ENCODE assay signal across 14 cellular contexts in genomic region chr3:908839-909238, GRCh38.
DNase-seq lines count a peak whose midpoint lies in the region; ATAC-seq and TF ChIP-seq lines count a peak whose summit lies in the region.
"Had no signal": no experiment of that assay in that cellular context is flagged by ENCODE, and none has a peak within 500 bp of the region (broad histone marks: within the 10 kb centered on the region; RNA-seq: fewer than 3 reads in every experiment).

No MANE protein-coding gene starts in this region.

- no peaks in the 10 kb centered on the region for H3K4me1 ChIP-seq in PC-3 (ENCODE audit: insufficient read depth, low read length)
- H3K4me1 ChIP-seq: spleen, upper lobe of left lung had no signal

- no peak overlapping the region for H3K27ac ChIP-seq in PC-3 (ENCODE audit: low read length)
- H3K27ac ChIP-seq: spleen, upper lobe of left lung had no signal

- ATAC-seq in PC-3 (no peak), GM21423 (IDR thresholded peaks at IDR 0.05; ENCODE audit: unreplicated experiment) (no peak), GM19452 (IDR thresholded peaks at IDR 0.05; ENCODE audit: unreplicated experiment) (no peak)

- no TSS peak for BruUV-seq in PC-3 (replicated peaks; lab: Mats Ljungman, UMichigan)

- no peak overlapping the region for H3K4me2 ChIP-seq in PC-3 (ENCODE audit: low read length)

- peak; percentile 39 for DNase-seq in DMS53 (lab: John Stamatoyannopoulos, UW)
- DNase-seq in DMS53 treated with DMSO at 0.1 percent for 48 hours (lab: John Stamatoyannopoulos, UW; ENCODE audit: unreplicated experiment) = no peak
- DNase-seq in PC-3 = no peak
- DNase-seq in epithelial cell of esophagus (ENCODE audit: low read depth) = peak; percentile 3
- peak; percentile 24 for DNase-seq in retina
- no peak for DNase-seq in NCI-H2227 treated with DMSO at 0.1 percent for 48 hours (lab: John Stamatoyannopoulos, UW)
- DNase-seq: activated CD4-positive, alpha-beta T cell treated with anti-CD3 and anti-CD28 coated beads, Interleukin-2, amount 10 ng/mL, durations not matched to agents 24 days and 14 days; activated effector memory CD4-positive, alpha-beta T cell treated with Interleukin-2 at 50 U/mL for 16 hours; DMS79 treated with DMSO at 0.1 percent for 48 hours; NCI-H345; spleen; upper lobe of left lung had no signal

- H3F3A ChIP-seq in PC-3 (ENCODE audit: low read length, unreplicated experiment) = no peaks in the 10 kb centered on the region

- H3K36me3 ChIP-seq in PC-3 (ENCODE audit: low read depth, low read length) = no peaks in the 10 kb centered on the region
- H3K36me3 ChIP-seq: spleen, upper lobe of left lung had no signal

- TF ChIP-seq CTCF in PC-3 (conservative IDR thresholded peaks at IDR 0.05; ENCODE audit: low read depth, low read length) = 0 out of 2 replicates have a peak, but pooled peaks have one; percentile 14
- TF ChIP-seq CTCF in epithelial cell of esophagus (IDR thresholded peaks at IDR 0.05; ENCODE audit: insufficient read depth, low read depth, low read length, missing control alignments) = peak; percentile 24

- peaks cover 30% of the 10 kb centered on the region for H3K9me3 ChIP-seq in PC-3 (ENCODE audit: low read length)
- H3K9me3 ChIP-seq: upper lobe of left lung had no signal

- CTCF ChIA-PET in PC-3 (lab: Charles Lee) = no interaction called here

- H3K9me2 ChIP-seq in PC-3 (replicated peaks; ENCODE audit: low read length) = no peaks in the 10 kb centered on the region

- POLR2A ChIA-PET in PC-3 (lab: Charles Lee; ENCODE audit: unreplicated experiment) = no interaction called here

- H4K20me1 ChIP-seq in PC-3 (ENCODE audit: low read length) = no peaks in the 10 kb centered on the region

- no peaks in the 10 kb centered on the region for H3K79me2 ChIP-seq in PC-3 (ENCODE audit: low read length)

- no peaks in the 10 kb centered on the region for H3K27me3 ChIP-seq in PC-3 (ENCODE audit: low read length)
- H3K27me3 ChIP-seq: spleen, upper lobe of left lung had no signal

- intact Hi-C loops in PC-3 (cut with micrococcal nuclease) = no loop called here

- H2AFZ ChIP-seq in PC-3 (ENCODE audit: low read length) = no peak overlapping the region

- H3K9ac ChIP-seq in PC-3 (ENCODE audit: low read length) = no peak overlapping the region

- H3K4me3 ChIP-seq in PC-3 (ENCODE audit: low read length) (no peak overlapping the region), epithelial cell of esophagus (ENCODE audit: low read length) (no peak overlapping the region)
- H3K4me3 ChIP-seq: spleen, upper lobe of left lung had no signal

Comparison
In these comparisons a context has a peak if more than half of its experiments do, and no peak if none do; other contexts are left out.
1. DNase-seq: peak in DMS53 (single experiment), epithelial cell of esophagus (single experiment) and retina (single experiment); none in DMS53 treated with DMSO at 0.1 percent for 48 hours (single experiment), PC-3 (single experiment) and NCI-H2227 treated with DMSO at 0.1 percent for 48 hours (single experiment).